1 cellular context compared by ENCODE assay signal in the genomic region with DNA sequence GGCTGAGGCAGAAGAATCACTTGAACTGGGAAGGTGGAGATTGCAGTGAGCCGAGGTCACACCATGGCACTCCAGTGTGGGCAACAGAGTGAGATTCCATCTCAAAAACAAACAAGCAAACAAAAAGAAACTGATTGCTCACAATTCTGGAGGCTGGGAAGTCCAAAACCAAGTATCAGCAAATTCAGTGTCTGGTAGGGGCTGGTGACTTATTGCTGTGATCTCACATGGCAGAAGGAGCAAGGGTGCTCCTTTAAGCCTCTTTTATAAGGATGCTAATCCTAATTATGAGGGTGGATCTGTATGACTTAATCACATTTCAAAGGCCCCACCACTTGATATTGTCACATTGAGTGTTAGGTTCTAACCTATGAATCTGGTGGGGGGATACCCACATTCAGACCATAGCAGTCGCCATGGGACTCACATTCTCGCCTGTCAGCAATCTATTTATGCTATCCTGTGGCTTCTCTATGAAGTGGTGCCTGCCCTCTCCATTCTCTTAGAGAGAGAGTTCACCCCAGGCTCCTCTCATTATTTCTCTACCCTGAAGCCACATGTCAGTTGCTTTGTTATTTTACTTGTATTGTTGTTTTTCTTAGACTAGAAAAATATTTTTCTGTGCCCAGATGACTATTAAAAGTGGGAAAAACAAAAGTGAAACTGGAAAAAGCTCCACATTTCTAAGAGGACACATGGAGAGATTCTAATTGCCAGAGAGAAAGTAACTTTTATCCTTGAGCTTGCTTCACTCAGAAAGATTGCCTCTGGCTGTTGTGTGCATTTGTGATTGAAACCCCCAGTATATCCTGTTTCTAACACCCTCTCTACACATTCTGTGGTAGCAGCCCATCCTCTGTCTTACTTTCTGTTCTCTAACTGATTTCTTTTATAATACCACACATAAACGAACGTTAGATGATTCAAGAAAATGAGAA.
TF ChIP-seq lines count a peak whose summit lies in the region.

No MANE protein-coding gene starts in this region.

TF ChIP-seq in liver, 16 proteins besides CTCF, POLR2A, EP300 and RAD21:
- TF ChIP-seq RXRA (IDR thresholded peaks at IDR 0.05) (no peak), GABPA (IDR thresholded peaks at IDR 0.05 in 1 of 2, conservative IDR thresholded peaks at IDR 0.05 in 1 of 2) (no peak), HNF4G (IDR thresholded peaks at IDR 0.05) (no peak), HNF4A (conservative IDR thresholded peaks at IDR 0.05) (no peak), TAF1 (conservative IDR thresholded peaks at IDR 0.05) (no peak), FOXA1 (IDR thresholded peaks at IDR 0.05) (no peak), NR2F2 (IDR thresholded peaks at IDR 0.05) (no peak), EGR1 (IDR thresholded peaks at IDR 0.05; ENCODE audit: low read depth in 2 of 2) (no peak), FOXA2 (IDR thresholded peaks at IDR 0.05) (no peak), JUND (IDR thresholded peaks at IDR 0.05) (no peak), SP1 (IDR thresholded peaks at IDR 0.05) (no peak), YY1 (IDR thresholded peaks at IDR 0.05) (no peak)
- TF ChIP-seq, protein P1, sequence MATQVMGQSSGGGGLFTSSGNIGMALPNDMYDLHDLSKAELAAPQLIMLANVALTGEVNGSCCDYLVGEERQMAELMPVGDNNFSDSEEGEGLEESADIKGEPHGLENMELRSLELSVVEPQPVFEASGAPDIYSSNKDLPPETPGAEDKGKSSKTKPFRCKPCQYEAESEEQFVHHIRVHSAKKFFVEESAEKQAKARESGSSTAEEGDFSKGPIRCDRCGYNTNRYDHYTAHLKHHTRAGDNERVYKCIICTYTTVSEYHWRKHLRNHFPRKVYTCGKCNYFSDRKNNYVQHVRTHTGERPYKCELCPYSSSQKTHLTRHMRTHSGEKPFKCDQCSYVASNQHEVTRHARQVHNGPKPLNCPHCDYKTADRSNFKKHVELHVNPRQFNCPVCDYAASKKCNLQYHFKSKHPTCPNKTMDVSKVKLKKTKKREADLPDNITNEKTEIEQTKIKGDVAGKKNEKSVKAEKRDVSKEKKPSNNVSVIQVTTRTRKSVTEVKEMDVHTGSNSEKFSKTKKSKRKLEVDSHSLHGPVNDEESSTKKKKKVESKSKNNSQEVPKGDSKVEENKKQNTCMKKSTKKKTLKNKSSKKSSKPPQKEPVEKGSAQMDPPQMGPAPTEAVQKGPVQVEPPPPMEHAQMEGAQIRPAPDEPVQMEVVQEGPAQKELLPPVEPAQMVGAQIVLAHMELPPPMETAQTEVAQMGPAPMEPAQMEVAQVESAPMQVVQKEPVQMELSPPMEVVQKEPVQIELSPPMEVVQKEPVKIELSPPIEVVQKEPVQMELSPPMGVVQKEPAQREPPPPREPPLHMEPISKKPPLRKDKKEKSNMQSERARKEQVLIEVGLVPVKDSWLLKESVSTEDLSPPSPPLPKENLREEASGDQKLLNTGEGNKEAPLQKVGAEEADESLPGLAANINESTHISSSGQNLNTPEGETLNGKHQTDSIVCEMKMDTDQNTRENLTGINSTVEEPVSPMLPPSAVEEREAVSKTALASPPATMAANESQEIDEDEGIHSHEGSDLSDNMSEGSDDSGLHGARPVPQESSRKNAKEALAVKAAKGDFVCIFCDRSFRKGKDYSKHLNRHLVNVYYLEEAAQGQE (IDR thresholded peaks at IDR 0.05), result no peak
- TF ChIP-seq, protein P2, sequence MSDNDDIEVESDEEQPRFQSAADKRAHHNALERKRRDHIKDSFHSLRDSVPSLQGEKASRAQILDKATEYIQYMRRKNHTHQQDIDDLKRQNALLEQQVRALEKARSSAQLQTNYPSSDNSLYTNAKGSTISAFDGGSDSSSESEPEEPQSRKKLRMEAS (IDR thresholded peaks at IDR 0.05), result no peak
- TF ChIP-seq, protein P3, sequence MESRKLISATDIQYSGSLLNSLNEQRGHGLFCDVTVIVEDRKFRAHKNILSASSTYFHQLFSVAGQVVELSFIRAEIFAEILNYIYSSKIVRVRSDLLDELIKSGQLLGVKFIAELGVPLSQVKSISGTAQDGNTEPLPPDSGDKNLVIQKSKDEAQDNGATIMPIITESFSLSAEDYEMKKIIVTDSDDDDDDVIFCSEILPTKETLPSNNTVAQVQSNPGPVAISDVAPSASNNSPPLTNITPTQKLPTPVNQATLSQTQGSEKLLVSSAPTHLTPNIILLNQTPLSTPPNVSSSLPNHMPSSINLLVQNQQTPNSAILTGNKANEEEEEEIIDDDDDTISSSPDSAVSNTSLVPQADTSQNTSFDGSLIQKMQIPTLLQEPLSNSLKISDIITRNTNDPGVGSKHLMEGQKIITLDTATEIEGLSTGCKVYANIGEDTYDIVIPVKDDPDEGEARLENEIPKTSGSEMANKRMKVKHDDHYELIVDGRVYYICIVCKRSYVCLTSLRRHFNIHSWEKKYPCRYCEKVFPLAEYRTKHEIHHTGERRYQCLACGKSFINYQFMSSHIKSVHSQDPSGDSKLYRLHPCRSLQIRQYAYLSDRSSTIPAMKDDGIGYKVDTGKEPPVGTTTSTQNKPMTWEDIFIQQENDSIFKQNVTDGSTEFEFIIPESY (IDR thresholded peaks at IDR 0.05), result no peak
- TF ChIP-seq, protein P4, sequence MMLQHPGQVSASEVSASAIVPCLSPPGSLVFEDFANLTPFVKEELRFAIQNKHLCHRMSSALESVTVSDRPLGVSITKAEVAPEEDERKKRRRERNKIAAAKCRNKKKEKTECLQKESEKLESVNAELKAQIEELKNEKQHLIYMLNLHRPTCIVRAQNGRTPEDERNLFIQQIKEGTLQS (IDR thresholded peaks at IDR 0.05), result no peak
